In the genomic region with DNA sequence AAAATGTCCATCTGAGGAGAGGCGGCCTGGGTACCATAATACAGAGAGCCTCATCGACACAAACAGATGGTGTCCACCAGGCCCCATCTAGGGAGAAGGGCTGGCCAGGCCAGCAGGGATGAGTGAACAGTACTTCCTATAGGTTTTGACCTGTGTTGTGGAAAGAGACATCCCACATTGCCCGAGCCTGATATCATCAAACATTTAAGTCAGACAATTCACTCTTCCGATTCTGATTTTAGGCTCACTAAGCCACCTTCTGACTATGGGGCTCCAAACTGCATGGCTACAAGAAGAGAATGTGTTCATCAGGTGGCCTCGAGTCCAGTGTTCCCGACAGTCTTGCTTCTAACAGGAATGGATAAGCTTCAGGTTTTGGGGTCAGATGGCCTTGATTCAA, we compare ENCODE assay signal across 1 cellular context.
TF ChIP-seq lines count a peak whose summit lies in the region.

No MANE protein-coding gene starts in this region.

TF ChIP-seq in IMR-90, 13 proteins besides CTCF, POLR2A, EP300 and RAD21 (continued from another document):
- TF ChIP-seq USF2 (IDR thresholded peaks at IDR 0.05; ENCODE audit: low read depth, low read length): no peak
- TF ChIP-seq CHD1 (IDR thresholded peaks at IDR 0.05; ENCODE audit: low read depth, low read length): no peak
- TF ChIP-seq MXI1 (IDR thresholded peaks at IDR 0.05; ENCODE audit: borderline replicate concordance, low read depth, low read length): no peak
- TF ChIP-seq SMC3 (IDR thresholded peaks at IDR 0.05; ENCODE audit: low read depth, low read length): no peak
- no peak for TF ChIP-seq CEBPB (IDR thresholded peaks at IDR 0.05; ENCODE audit: low read depth, low read length)
- TF ChIP-seq NFE2L2 (IDR thresholded peaks at IDR 0.05; ENCODE audit: low read depth, low read length): no peak
- TF ChIP-seq BHLHE40 (IDR thresholded peaks at IDR 0.05; ENCODE audit: low read depth, low read length): no peak
- no peak for TF ChIP-seq ELK1 (IDR thresholded peaks at IDR 0.05; ENCODE audit: borderline replicate concordance, low read depth, low read length)
- TF ChIP-seq MAZ (IDR thresholded peaks at IDR 0.05; ENCODE audit: borderline replicate concordance, low read depth, low read length): no peak
